In genomic region chr9:114616684-114617520, GRCh38 we compare ENCODE assay signal across 9 cellular contexts. TPM values are rescaled to one million over a fixed set of nuclear protein-coding genes. Genes with fewer than 3 reads are reported as not detected.
DNase-seq lines count a peak whose midpoint lies in the region; ATAC-seq and TF ChIP-seq lines count a peak whose summit lies in the region.
"Had no signal": no experiment of that assay in that cellular context is flagged by ENCODE, and none has a peak within 500 bp of the region (broad histone marks: within the 10 kb centered on the region; RNA-seq: fewer than 3 reads in every experiment).

No MANE protein-coding gene starts in this region.

- ATAC-seq in HG02610 (IDR thresholded peaks at IDR 0.05; ENCODE audit: unreplicated experiment), result peak; percentile 65
- ATAC-seq in stimulated activated effector memory CD8-positive, alpha-beta T cell treated with anti-CD3 and anti-CD28 coated beads, Interleukin-12 subunit alpha, Interleukin-12 subunit beta, amount 100 ng/mL, for 72 hours, result peak; percentile 36

- H3K4me3 ChIP-seq in Caco-2 (ENCODE audit: low read depth, low read length), result no peak overlapping the region

- intact Hi-C loops in Caco-2 (cut with micrococcal nuclease; ENCODE audit: unreplicated experiment), result no loop called here

- BruUV-seq in Caco-2 (replicated peaks; lab: Mats Ljungman, UMichigan), result no TSS peak

- H3K36me3 Mint-ChIP-seq in stimulated activated effector memory CD8-positive, alpha-beta T cell treated with anti-CD3 and anti-CD28 coated beads, Interleukin-12 subunit alpha, Interleukin-12 subunit beta, amount 100 ng/mL, for 72 hours, result peaks cover 47% of the 10 kb centered on the region
- H3K36me3 Mint-ChIP-seq in Caco-2 (ENCODE audit: insufficient read depth, unreplicated experiment), result peaks cover 12% of the 10 kb centered on the region

- H3K27me3 Mint-ChIP-seq in Caco-2 (ENCODE audit: insufficient read depth, unreplicated experiment), result no peaks in the 10 kb centered on the region

- H3K4me3 Mint-ChIP-seq in stimulated activated effector memory CD8-positive, alpha-beta T cell treated with anti-CD3 and anti-CD28 coated beads, Interleukin-12 subunit alpha, Interleukin-12 subunit beta, amount 100 ng/mL, for 72 hours, result no peak overlapping the region
- no peak overlapping the region for H3K4me3 Mint-ChIP-seq in Caco-2 (ENCODE audit: unreplicated experiment)

- DNase-seq in NCI-H510A treated with DMSO at 0.1 percent for 48 hours (lab: John Stamatoyannopoulos, UW) (peak; percentile 40), NCI-H510A (lab: John Stamatoyannopoulos, UW) (no peak), NCI-H2029 treated with DMSO at 0.1 percent for 48 hours (lab: John Stamatoyannopoulos, UW) (peak; percentile 56), erythroblast (lab: John Stamatoyannopoulos, UW) (peak; percentile 67 to 84), Caco-2 (no peak), T1000 (lab: John Stamatoyannopoulos, UW) (no peak)
- DNase-seq in stimulated activated effector memory CD8-positive, alpha-beta T cell treated with anti-CD3 and anti-CD28 coated beads, Interleukin-12 subunit alpha, Interleukin-12 subunit beta, amount 100 ng/mL, for 72 hours (ENCODE audit: low spot score in 2 of 2), result no peak

- CTCF ChIA-PET in Caco-2 (lab: Charles Lee), result interaction anchor here (0.6 kb wide), 1 partner anchor 79 kb away, joined by 3 read pairs; no protein-coding TSS in a partner anchor

- H3K9me3 Mint-ChIP-seq in stimulated activated effector memory CD8-positive, alpha-beta T cell treated with anti-CD3 and anti-CD28 coated beads, Interleukin-12 subunit alpha, Interleukin-12 subunit beta, amount 100 ng/mL, for 72 hours, result no peaks in the 10 kb centered on the region
- no peaks in the 10 kb centered on the region for H3K9me3 Mint-ChIP-seq in Caco-2 (ENCODE audit: unreplicated experiment)

- no peaks in the 10 kb centered on the region; the same call in 1 of the 2 replicates for H3K36me3 ChIP-seq in Caco-2 (ENCODE audit: control insufficient read depth, insufficient read depth, low read length)

- H3K27ac Mint-ChIP-seq in stimulated activated effector memory CD8-positive, alpha-beta T cell treated with anti-CD3 and anti-CD28 coated beads, Interleukin-12 subunit alpha, Interleukin-12 subunit beta, amount 100 ng/mL, for 72 hours, result peak overlapping the region; percentile 81
- H3K27ac Mint-ChIP-seq in Caco-2 (ENCODE audit: unreplicated experiment), result no peak overlapping the region

- H3K4me1 Mint-ChIP-seq in stimulated activated effector memory CD8-positive, alpha-beta T cell treated with anti-CD3 and anti-CD28 coated beads, Interleukin-12 subunit alpha, Interleukin-12 subunit beta, amount 100 ng/mL, for 72 hours, result peaks cover 31% of the 10 kb centered on the region
- H3K4me1 Mint-ChIP-seq in Caco-2 (ENCODE audit: low read depth, unreplicated experiment), result peaks cover 6% of the 10 kb centered on the region

- no peak for TF ChIP-seq CTCF in Caco-2 (IDR thresholded peaks at IDR 0.05; ENCODE audit: insufficient read depth in 1 of 2, low read depth in 1 of 2, low read length in 1 of 2, severe bottlenecking in 1 of 2, unreplicated experiment in 1 of 2)

- 0 out of 2 replicates have a peak, but pooled peaks cover 2% of the 10 kb centered on the region for H3K4me1 ChIP-seq in Caco-2

- H3K27me3 ChIP-seq in Caco-2 (replicated peaks; ENCODE audit: control insufficient read depth, insufficient read depth, low read length), result no peaks in the 10 kb centered on the region

- POLR2A ChIA-PET in Caco-2 (lab: Charles Lee), result interaction anchor here (0.6 kb wide), 1 partner anchor 11 kb away, joined by 4 read pairs; no protein-coding TSS in a partner anchor

- no peak for TF ChIP-seq POLR2A in erythroblast (IDR thresholded peaks at IDR 0.05; ENCODE audit: low read length)

- H3K9me3 ChIP-seq in Caco-2, result no peaks in the 10 kb centered on the region

RNA-seq across cellular contexts. Expression of gene TMEM268, which starts 5.8 kb away (rescaled TPM):
- 15.1 and 21.2 TPM in 2 replicates for total RNA-seq in Caco-2 (2022)

RNA-seq across cellular contexts. Expression of gene ATP6V1G1, which starts 29.3 kb away (rescaled TPM):
- total RNA-seq in Caco-2 (2022), result 143 and 147 TPM in 2 replicates

RNA-seq across cellular contexts. Expression of gene TEX53, which starts 40.7 kb away (rescaled TPM):
- not detected in 2 replicates for total RNA-seq in Caco-2 (2022)
- total RNA-seq: T-helper 1 cell treated with Interleukin-12 subunit alpha and Interleukin-12 subunit beta and Interleukin-4 antibody, amounts not matched to agents 30 ng/mL and 1 ng/mL, for 36 hours had no signal

Comparison
In these comparisons a context has a peak if more than half of its experiments do, and no peak if none do; other contexts are left out.
1. DNase-seq: peak in NCI-H510A treated with DMSO at 0.1 percent for 48 hours (single experiment), NCI-H2029 treated with DMSO at 0.1 percent for 48 hours (single experiment) and erythroblast (2 of 2); none in NCI-H510A (single experiment), stimulated activated effector memory CD8-positive, alpha-beta T cell treated with anti-CD3 and anti-CD28 coated beads, Interleukin-12 subunit alpha, Interleukin-12 subunit beta, amount 100 ng/mL, for 72 hours (0 of 2), Caco-2 (0 of 2) and T1000 (single experiment).